1 cellular context compared by ENCODE assay signal in the genomic region with DNA sequence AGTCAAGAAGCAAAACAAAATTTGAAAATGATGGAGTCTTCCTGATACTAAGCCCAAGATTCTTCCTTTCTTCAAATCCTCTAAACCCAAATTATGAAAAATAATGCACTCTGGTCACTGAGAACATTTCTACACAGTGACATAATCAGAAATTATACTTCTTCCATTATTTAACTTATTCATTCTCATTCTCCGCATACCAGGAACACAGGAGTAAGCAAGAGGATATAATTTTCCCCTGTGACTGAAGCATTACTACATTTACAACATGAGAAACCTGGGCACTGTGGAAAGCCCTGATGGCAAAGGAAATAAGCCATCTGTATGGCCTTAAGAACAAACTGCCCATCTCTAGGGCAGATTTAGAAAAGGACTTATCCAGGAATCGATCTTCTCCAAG.
TF ChIP-seq lines count a peak whose summit lies in the region.

No MANE protein-coding gene starts in this region.

TF ChIP-seq in K562, 482 proteins besides CTCF, POLR2A, EP300 and RAD21:
- TF ChIP-seq, protein P1, sequence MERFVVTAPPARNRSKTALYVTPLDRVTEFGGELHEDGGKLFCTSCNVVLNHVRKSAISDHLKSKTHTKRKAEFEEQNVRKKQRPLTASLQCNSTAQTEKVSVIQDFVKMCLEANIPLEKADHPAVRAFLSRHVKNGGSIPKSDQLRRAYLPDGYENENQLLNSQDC (CRISPR knock-in tag; IDR thresholded peaks at IDR 0.05), result no peak
- TF ChIP-seq ELF1 (tag; IDR thresholded peaks at IDR 0.05), result no peak
- TF ChIP-seq, protein P2, sequence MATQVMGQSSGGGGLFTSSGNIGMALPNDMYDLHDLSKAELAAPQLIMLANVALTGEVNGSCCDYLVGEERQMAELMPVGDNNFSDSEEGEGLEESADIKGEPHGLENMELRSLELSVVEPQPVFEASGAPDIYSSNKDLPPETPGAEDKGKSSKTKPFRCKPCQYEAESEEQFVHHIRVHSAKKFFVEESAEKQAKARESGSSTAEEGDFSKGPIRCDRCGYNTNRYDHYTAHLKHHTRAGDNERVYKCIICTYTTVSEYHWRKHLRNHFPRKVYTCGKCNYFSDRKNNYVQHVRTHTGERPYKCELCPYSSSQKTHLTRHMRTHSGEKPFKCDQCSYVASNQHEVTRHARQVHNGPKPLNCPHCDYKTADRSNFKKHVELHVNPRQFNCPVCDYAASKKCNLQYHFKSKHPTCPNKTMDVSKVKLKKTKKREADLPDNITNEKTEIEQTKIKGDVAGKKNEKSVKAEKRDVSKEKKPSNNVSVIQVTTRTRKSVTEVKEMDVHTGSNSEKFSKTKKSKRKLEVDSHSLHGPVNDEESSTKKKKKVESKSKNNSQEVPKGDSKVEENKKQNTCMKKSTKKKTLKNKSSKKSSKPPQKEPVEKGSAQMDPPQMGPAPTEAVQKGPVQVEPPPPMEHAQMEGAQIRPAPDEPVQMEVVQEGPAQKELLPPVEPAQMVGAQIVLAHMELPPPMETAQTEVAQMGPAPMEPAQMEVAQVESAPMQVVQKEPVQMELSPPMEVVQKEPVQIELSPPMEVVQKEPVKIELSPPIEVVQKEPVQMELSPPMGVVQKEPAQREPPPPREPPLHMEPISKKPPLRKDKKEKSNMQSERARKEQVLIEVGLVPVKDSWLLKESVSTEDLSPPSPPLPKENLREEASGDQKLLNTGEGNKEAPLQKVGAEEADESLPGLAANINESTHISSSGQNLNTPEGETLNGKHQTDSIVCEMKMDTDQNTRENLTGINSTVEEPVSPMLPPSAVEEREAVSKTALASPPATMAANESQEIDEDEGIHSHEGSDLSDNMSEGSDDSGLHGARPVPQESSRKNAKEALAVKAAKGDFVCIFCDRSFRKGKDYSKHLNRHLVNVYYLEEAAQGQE (CRISPR knock-in tag; IDR thresholded peaks at IDR 0.05; ENCODE audit: low read depth), result no peak
- no peak for TF ChIP-seq CHD1 (IDR thresholded peaks at IDR 0.05; ENCODE audit: low read length)
- TF ChIP-seq FIP1L1 (IDR thresholded peaks at IDR 0.05; ENCODE audit: low read depth, low read length, poor library complexity, severe bottlenecking), result no peak
- no peak for TF ChIP-seq ILF3 (IDR thresholded peaks at IDR 0.05; ENCODE audit: borderline replicate concordance)
- TF ChIP-seq XRCC3 (IDR thresholded peaks at IDR 0.05), result no peak
- TF ChIP-seq, protein P3, sequence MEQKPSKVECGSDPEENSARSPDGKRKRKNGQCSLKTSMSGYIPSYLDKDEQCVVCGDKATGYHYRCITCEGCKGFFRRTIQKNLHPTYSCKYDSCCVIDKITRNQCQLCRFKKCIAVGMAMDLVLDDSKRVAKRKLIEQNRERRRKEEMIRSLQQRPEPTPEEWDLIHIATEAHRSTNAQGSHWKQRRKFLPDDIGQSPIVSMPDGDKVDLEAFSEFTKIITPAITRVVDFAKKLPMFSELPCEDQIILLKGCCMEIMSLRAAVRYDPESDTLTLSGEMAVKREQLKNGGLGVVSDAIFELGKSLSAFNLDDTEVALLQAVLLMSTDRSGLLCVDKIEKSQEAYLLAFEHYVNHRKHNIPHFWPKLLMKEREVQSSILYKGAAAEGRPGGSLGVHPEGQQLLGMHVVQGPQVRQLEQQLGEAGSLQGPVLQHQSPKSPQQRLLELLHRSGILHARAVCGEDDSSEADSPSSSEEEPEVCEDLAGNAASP (IDR thresholded peaks at IDR 0.05), result no peak
- TF ChIP-seq ZNF140 (CRISPR knock-in tag; IDR thresholded peaks at IDR 0.05), result no peak
- TF ChIP-seq NONO (IDR thresholded peaks at IDR 0.05; ENCODE audit: low read depth in 2 of 2, low read length in 1 of 2), result no peak
- no peak for TF ChIP-seq ZNF644 (tag; IDR thresholded peaks at IDR 0.05; ENCODE audit: low read depth)
- TF ChIP-seq KDM2B (CRISPR knock-in tag; IDR thresholded peaks at IDR 0.05), result no peak
- TF ChIP-seq MTA2 (IDR thresholded peaks at IDR 0.05; ENCODE audit: low read depth), result no peak
- TF ChIP-seq KLF16 (IDR thresholded peaks at IDR 0.05), result no peak
- TF ChIP-seq, protein P4, sequence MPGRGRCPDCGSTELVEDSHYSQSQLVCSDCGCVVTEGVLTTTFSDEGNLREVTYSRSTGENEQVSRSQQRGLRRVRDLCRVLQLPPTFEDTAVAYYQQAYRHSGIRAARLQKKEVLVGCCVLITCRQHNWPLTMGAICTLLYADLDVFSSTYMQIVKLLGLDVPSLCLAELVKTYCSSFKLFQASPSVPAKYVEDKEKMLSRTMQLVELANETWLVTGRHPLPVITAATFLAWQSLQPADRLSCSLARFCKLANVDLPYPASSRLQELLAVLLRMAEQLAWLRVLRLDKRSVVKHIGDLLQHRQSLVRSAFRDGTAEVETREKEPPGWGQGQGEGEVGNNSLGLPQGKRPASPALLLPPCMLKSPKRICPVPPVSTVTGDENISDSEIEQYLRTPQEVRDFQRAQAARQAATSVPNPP (IDR thresholded peaks at IDR 0.05; ENCODE audit: borderline replicate concordance, insufficient read depth, insufficient read length), result no peak
- TF ChIP-seq PHF8 (IDR thresholded peaks at IDR 0.05; ENCODE audit: borderline replicate concordance, low read length), result no peak
- no peak for TF ChIP-seq HMGN3 (IDR thresholded peaks at IDR 0.05; ENCODE audit: borderline replicate concordance, extremely low read depth, insufficient read length, low read depth, low read length)
- no peak for TF ChIP-seq FOXJ3 (CRISPR knock-in tag; IDR thresholded peaks at IDR 0.05)
